18 cellular contexts compared by ENCODE assay signal in genomic region chr20:38202153-38202981, GRCh38. TPM values are rescaled to one million over a fixed set of nuclear protein-coding genes. Genes with fewer than 3 reads are reported as not detected.
A peak's percentile ranks its signal among the peaks of the same experiment; 100 is the strongest.
DNase-seq lines count a peak whose midpoint lies in the region; FAIRE-seq and TF ChIP-seq lines count a peak whose summit lies in the region.
"Had no signal": no experiment of that assay in that cellular context is flagged by ENCODE, and none has a peak within 500 bp of the region (broad histone marks: within the 10 kb centered on the region; RNA-seq: fewer than 3 reads in every experiment).

No MANE protein-coding gene starts in this region.

- peaks cover 0 to 3% (median 1%) of the 10 kb centered on the region in 3 donors for H3K27me3 Mint-ChIP-seq in CD14-positive monocyte (ENCODE audit: low read depth in 3 of 3)

- H3K79me2 ChIP-seq in Karpas-422 (ENCODE audit: low read length): no peaks in the 10 kb centered on the region

- H3K4me2 ChIP-seq in Karpas-422 (ENCODE audit: low read depth, low read length, poor library complexity, severe bottlenecking): peak overlapping the region; percentile 53
- H3K4me2 ChIP-seq: A549, SK-N-SH had no signal

- no peaks in the 10 kb centered on the region for H4K20me1 ChIP-seq in Karpas-422 (ENCODE audit: insufficient read depth, low read depth, low read length)

- intact Hi-C loops in CD14-positive monocyte (cut with micrococcal nuclease): loop anchor here in 1 of 2 donors (5.0 kb wide), 1 partner anchor 35 kb away; the partner anchor contains the start of gene TGM2

- H3K4me3 Mint-ChIP-seq in CD14-positive monocyte: no peak overlapping the region

- peak; percentile 25 for DNase-seq in CD14-positive monocyte (ENCODE audit: low spot score)
- DNase-seq in Karpas-422: no peak
- DNase-seq in epithelial cell of prostate (ENCODE audit: low read depth, low spot score): no peak
- DNase-seq in putamen (ENCODE audit: low spot score): peak; percentile 31
- DNase-seq in SIG-M5 treated with dmso at 0.1 percent for 504 hours (lab: John Stamatoyannopoulos, UW; ENCODE audit: unreplicated experiment): no peak
- no peak for DNase-seq in substantia nigra (lab: John Stamatoyannopoulos, UW)
- DNase-seq in RCC 7860 (ENCODE audit: low spot score): no peak
- DNase-seq: COR-L47, DMS153, EL, NCI-H187 treated with DMSO at 0.1 percent for 48 hours, NCI-H446, NCI-H748 treated with DMSO at 0.1 percent for 48 hours, OCI-M1, SK-N-SH had no signal

- H3K9me3 Mint-ChIP-seq in CD14-positive monocyte: peaks cover 0 to 5% (median under 1%) of the 10 kb centered on the region in 7 donors

- peak overlapping the region in 4 of 7 donors; percentile 9 to 75 (median 26) for H3K27ac Mint-ChIP-seq in CD14-positive monocyte

- H3K36me3 ChIP-seq in Karpas-422 (ENCODE audit: insufficient read depth, low read length): no peaks in the 10 kb centered on the region

- peaks cover 53% of the 10 kb centered on the region for H3K4me1 Mint-ChIP-seq in CD14-positive monocyte

- H3K9me3 ChIP-seq in Karpas-422 (ENCODE audit: low read length): no peaks in the 10 kb centered on the region; the same call in 1 of the 2 replicates
- H3K9me3 ChIP-seq: A549, SK-N-SH had no signal

- H3K9me2 ChIP-seq in Karpas-422 (replicated peaks; ENCODE audit: insufficient read depth, low read length): no peaks in the 10 kb centered on the region
- H3K9me2 ChIP-seq: SK-N-SH had no signal

- no peak overlapping the region for H3K9ac ChIP-seq in Karpas-422 (ENCODE audit: low read length)
- H3K9ac ChIP-seq: SK-N-SH had no signal

- FAIRE-seq in RCC 7860 (lab: Jason Lieb, UNC): no peak
- FAIRE-seq: A549, H1 had no signal

- H2AFZ ChIP-seq in Karpas-422 (ENCODE audit: low read length): no peak overlapping the region

- H3K27ac ChIP-seq in Karpas-422 (ENCODE audit: low read length) (no peak overlapping the region), epithelial cell of prostate (peak overlapping the region; percentile 26), substantia nigra (ENCODE audit: low read depth, low read length, poor library complexity, severe bottlenecking) (no peak overlapping the region)
- H3K27ac ChIP-seq: C4-2B had no signal

- H3K36me3 Mint-ChIP-seq in CD14-positive monocyte: no peaks in the 10 kb centered on the region

- no peaks in the 10 kb centered on the region for H3K27me3 ChIP-seq in Karpas-422 (ENCODE audit: low read length)

- H3K4me3 ChIP-seq in Karpas-422 (ENCODE audit: low read length): peak overlapping the region; percentile 33; the same call in 1 of the 2 replicates
- H3K4me3 ChIP-seq: A549 had no signal

- H3K4me1 ChIP-seq in Karpas-422 (ENCODE audit: low read length): peaks cover 37% of the 10 kb centered on the region

- TF ChIP-seq CTCF in CD14-positive monocyte (IDR thresholded peaks at IDR 0.05): no peak

RNA-seq across cellular contexts. Expression of gene TGM2, which starts 37.3 kb away (rescaled TPM):
- 1 to 10 TPM in 1 of 2 donors, under 1 TPM in 1; 0.47 to 1.6 TPM for polyA plus RNA-seq in CD14-positive monocyte
- total RNA-seq in Karpas-422 (2014; rRNA removed; shearing (Covaris generic); ENCODE audit: low replicate concordance): 0.11 and 0.15 TPM in 2 replicates

RNA-seq across cellular contexts. Expression of gene KIAA1755, which starts 58.2 kb away (rescaled TPM):
- polyA plus RNA-seq in CD14-positive monocyte: not detected
- not detected in 2 replicates for total RNA-seq in Karpas-422 (2014; rRNA removed; shearing (Covaris generic); ENCODE audit: low replicate concordance)
- total RNA-seq: H1 had no signal

Comparison
In these comparisons a context has a peak if more than half of its experiments do, and no peak if none do; other contexts are left out.
1. DNase-seq: peak in CD14-positive monocyte (single experiment) and putamen (single experiment); none in Karpas-422 (single experiment), epithelial cell of prostate (single experiment), SIG-M5 treated with dmso at 0.1 percent for 504 hours (single experiment), substantia nigra (0 of 49) and RCC 7860 (single experiment).